25 cellular contexts compared by ENCODE assay signal in genomic region chr2:233301248-233301647, GRCh38.
"Had no signal": no experiment of that assay in that cellular context is flagged by ENCODE, and none has a peak within 500 bp of the region (broad histone marks: within the 10 kb centered on the region; RNA-seq: fewer than 3 reads in every experiment).

No MANE protein-coding gene starts in this region.

- ATAC-seq: natural killer cell; psoas muscle; right cardiac atrium; right lobe of liver; stimulated activated effector memory CD8-positive, alpha-beta T cell treated with anti-CD3 and anti-CD28 coated beads, Interleukin-12 subunit alpha, Interleukin-12 subunit beta, amount 100 ng/mL, for 72 hours; stimulated activated naive B cell treated with anti-CD40 and anti-IgM and Interleukin-4, amounts not matched to agents 10 μg/mL and 1 μg/mL and 100 μg/mL, for 72 hours; upper lobe of right lung had no signal

- H3K27ac ChIP-seq: neural progenitor cell, ovary, parathyroid adenoma, psoas muscle, right lobe of liver, sigmoid colon, stomach, suprapubic skin, testis, tibial artery, transverse colon, upper lobe of right lung, uterus had no signal

- FAIRE-seq: small intestine had no signal

- DNase-seq: natural killer cell; occipital lobe; posterior cingulate gyrus; psoas muscle; right cardiac atrium; right lobe of liver; sigmoid colon; small intestine; stimulated activated CD4-positive, alpha-beta T cell treated with anti-CD3 and anti-CD28 coated beads, Interleukin-15, amount 100 ng/mL, for 24 hours; stimulated activated CD4-positive, alpha-beta T cell treated with anti-CD3 and anti-CD28 coated beads, Interleukin-2, amount 100 ng/mL, for 24 hours; stimulated activated CD4-positive, alpha-beta T cell treated with anti-CD3 and anti-CD28 coated beads, Interleukin-2, amount 100 ng/mL, for 48 hours; stimulated activated CD4-positive, alpha-beta T cell treated with anti-CD3 and anti-CD28 coated beads, Interleukin-4, amount 100 ng/mL, for 24 hours; stimulated activated naive B cell treated with anti-CD40 and anti-IgM and Interleukin-4, amounts not matched to agents 10 μg/mL and 1 μg/mL and 100 μg/mL, for 72 hours; stimulated activated naive CD4-positive, alpha-beta T cell treated with Interleukin-2 at 50 U/mL for 16 hours; stomach; testis; tibial artery; transverse colon; upper lobe of right lung; uterus had no signal

- H3K4me3 ChIP-seq: neural progenitor cell, ovary, psoas muscle, right lobe of liver, sigmoid colon, stomach, suprapubic skin, testis, tibial artery, transverse colon, upper lobe of right lung, uterus had no signal

- H3K27me3 ChIP-seq: neural progenitor cell, ovary, right lobe of liver, sigmoid colon, stomach, suprapubic skin, testis, tibial artery, transverse colon, upper lobe of right lung, uterus had no signal

- H3K9me3 ChIP-seq: ovary, psoas muscle, right lobe of liver, sigmoid colon, stomach, suprapubic skin, testis, tibial artery, transverse colon, upper lobe of right lung, uterus had no signal

- H3K36me3 ChIP-seq: neural progenitor cell, ovary, right lobe of liver, uterus had no signal
